ENCODE assay signal across 9 cellular contexts in genomic region chr6:96304997-96305396, GRCh38.
DNase-seq lines count a peak whose midpoint lies in the region; ATAC-seq and TF ChIP-seq lines count a peak whose summit lies in the region.
"Had no signal": no experiment of that assay in that cellular context is flagged by ENCODE, and none has a peak within 500 bp of the region (broad histone marks: within the 10 kb centered on the region; RNA-seq: fewer than 3 reads in every experiment).

No MANE protein-coding gene starts in this region.

- H3K4me1 Mint-ChIP-seq in activated T-cell treated with anti-CD3 and anti-CD28 coated beads, Interleukin-2, amount 50 U/mL, for 72 hours (ENCODE audit: low read depth): peaks cover 5% of the 10 kb centered on the region
- peaks cover 10% of the 10 kb centered on the region for H3K4me1 Mint-ChIP-seq in nephron progenitor cell

- H3K4me3 Mint-ChIP-seq in activated T-cell treated with anti-CD3 and anti-CD28 coated beads, Interleukin-2, amount 50 U/mL, for 72 hours: peak overlapping the region in 1 of 2 donors; percentile 10
- no peak overlapping the region for H3K4me3 Mint-ChIP-seq in nephron progenitor cell

- H3K27ac Mint-ChIP-seq in activated T-cell treated with anti-CD3 and anti-CD28 coated beads, Interleukin-2, amount 50 U/mL, for 72 hours: peak overlapping the region; percentile 42
- no peak overlapping the region for H3K27ac Mint-ChIP-seq in nephron progenitor cell

- no peaks in the 10 kb centered on the region for H3K9me3 Mint-ChIP-seq in activated T-cell treated with anti-CD3 and anti-CD28 coated beads, Interleukin-2, amount 50 U/mL, for 72 hours
- H3K9me3 Mint-ChIP-seq in nephron progenitor cell: no peaks in the 10 kb centered on the region

- ATAC-seq in activated T-cell treated with anti-CD3 and anti-CD28 coated beads, Interleukin-2, amount 50 U/mL, for 72 hours (replicated peaks in 1 of 2): peak; percentile 87 to 95
- ATAC-seq in GM21737 (IDR thresholded peaks at IDR 0.05; ENCODE audit: unreplicated experiment): peak; percentile 82
- ATAC-seq in HG03280 (IDR thresholded peaks at IDR 0.05; ENCODE audit: unreplicated experiment): peak; percentile 98
- no peak for ATAC-seq in left ventricle myocardium superior

- intact Hi-C loops in left ventricle myocardium superior (cut with micrococcal nuclease): no loop called here

- DNase-seq in activated T-cell treated with anti-CD3 and anti-CD28 coated beads, Interleukin-2, amount 50 U/mL, for 72 hours: no peak
- DNase-seq in activated T-cell treated with anti-CD3 and anti-CD28 coated beads for 4 hours (no peak), renal cortical epithelial cell (ENCODE audit: low read depth) (peak; percentile 27), nephron progenitor cell (no peak), left ventricle myocardium superior (no peak)
- DNase-seq in stimulated activated CD4-positive, alpha-beta T cell treated with anti-CD3 and anti-CD28 coated beads, Interleukin-2, amount 100 ng/mL, for 48 hours: no peak
- DNase-seq: uterus had no signal

- H3K36me3 Mint-ChIP-seq in activated T-cell treated with anti-CD3 and anti-CD28 coated beads, Interleukin-2, amount 50 U/mL, for 72 hours (ENCODE audit: insufficient read depth in 2 of 2): no peaks in the 10 kb centered on the region
- H3K36me3 Mint-ChIP-seq in nephron progenitor cell (ENCODE audit: low read depth): no peaks in the 10 kb centered on the region

- H3K27me3 Mint-ChIP-seq in activated T-cell treated with anti-CD3 and anti-CD28 coated beads, Interleukin-2, amount 50 U/mL, for 72 hours (ENCODE audit: low read depth): no peaks in the 10 kb centered on the region
- peaks cover 4% of the 10 kb centered on the region for H3K27me3 Mint-ChIP-seq in nephron progenitor cell (ENCODE audit: low read depth, poor library complexity)

- no peak for TF ChIP-seq CTCF in nephron progenitor cell (IDR thresholded peaks at IDR 0.05)
